Comparison of ENCODE assay signal across 18 cellular contexts in the genomic region with DNA sequence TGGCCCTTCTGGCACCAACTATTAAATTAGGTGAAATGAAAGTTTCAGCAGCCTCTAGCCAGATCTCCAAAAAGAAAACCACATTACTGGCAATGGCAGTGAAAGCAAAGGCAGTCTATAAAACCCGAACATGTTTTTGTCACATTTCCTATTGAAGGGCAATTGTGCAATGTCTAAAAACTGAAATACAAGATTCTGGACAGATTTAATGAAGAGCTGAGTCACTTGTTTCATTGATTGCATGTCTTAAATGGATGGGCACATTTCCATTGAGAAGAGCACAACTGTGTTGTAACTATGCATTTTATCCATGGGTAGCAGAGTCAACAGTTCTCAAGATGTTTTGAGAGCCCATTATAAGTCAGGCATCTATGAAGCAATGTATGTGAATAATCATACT.
DNase-seq lines count a peak whose midpoint lies in the region; ATAC-seq and TF ChIP-seq lines count a peak whose summit lies in the region.
"Had no signal": no experiment of that assay in that cellular context is flagged by ENCODE, and none has a peak within 500 bp of the region (broad histone marks: within the 10 kb centered on the region; RNA-seq: fewer than 3 reads in every experiment).

No MANE protein-coding gene starts in this region.

- no peak for ATAC-seq in GM19397 (IDR thresholded peaks at IDR 0.05; ENCODE audit: unreplicated experiment)
- ATAC-seq: activated CD8-positive, alpha-beta T cell treated with anti-CD3 and anti-CD28 coated beads, Interleukin-2, amount 10 ng/mL, durations not matched to agents 7 days and 5 days; left lobe of liver had no signal

- H3K9me3 ChIP-seq in esophagus squamous epithelium, result peaks cover 0 to 11% (median 8%) of the 10 kb centered on the region in 3 donors
- H3K9me3 ChIP-seq in prostate gland, result no peaks in the 10 kb centered on the region
- H3K9me3 ChIP-seq: psoas muscle, SK-N-SH had no signal

- TF ChIP-seq CTCF in esophagus squamous epithelium (IDR thresholded peaks at IDR 0.05), result no peak
- no peak for TF ChIP-seq CTCF in prostate gland (IDR thresholded peaks at IDR 0.05)

- DNase-seq in AG20443 (ENCODE audit: low spot score) (peak; percentile 56), MV-4-11 (lab: John Stamatoyannopoulos, UW) (peak; percentile 96), esophagus squamous epithelium (lab: John Stamatoyannopoulos, UW) (no peak), prostate gland (ENCODE audit: low spot score) (peak; percentile 8), COLO829 (ENCODE audit: low spot score) (no peak), HuH-7.5 (ENCODE audit: low spot score) (no peak)
- DNase-seq in stimulated activated CD4-positive, alpha-beta T cell treated with anti-CD3 and anti-CD28 coated beads, Interleukin-4, amount 100 ng/mL, for 4 hours, result no peak
- DNase-seq: activated CD8-positive, alpha-beta T cell treated with anti-CD3 and anti-CD28 coated beads, Interleukin-2, amount 10 ng/mL, durations not matched to agents 7 days and 5 days; naive B cell; NCI-H1092; NCI-H2171 treated with DMSO at 0.1 percent for 48 hours; psoas muscle; SK-N-SH; stimulated activated CD4-positive, alpha-beta T cell treated with anti-CD3 and anti-CD28 coated beads, Interleukin-4, amount 100 ng/mL, for 1 hour had no signal

- intact Hi-C loops in esophagus squamous epithelium (cut with DNase I), result no loop called here
- intact Hi-C loops in prostate gland (cut with DNase I), result loop anchor here (10.0 kb wide), 1 partner anchor 91 kb away; no protein-coding TSS in a partner anchor

- WGBS in esophagus squamous epithelium, 2 donors, result 11 to 36% methylated on average over 1 of the region's 1 CpG
- WGBS in prostate gland, result 20% methylated on average over 1 of the region's 1 CpG

- no peaks in the 10 kb centered on the region for H3K36me3 ChIP-seq in esophagus squamous epithelium
- no peaks in the 10 kb centered on the region for H3K36me3 ChIP-seq in prostate gland

- no peak for TF ChIP-seq POLR2A in esophagus squamous epithelium (IDR thresholded peaks at IDR 0.05)
- no peak for TF ChIP-seq POLR2A in prostate gland (IDR thresholded peaks at IDR 0.05)

- H3K4me1 ChIP-seq in esophagus squamous epithelium (peaks cover 0 to 26% (median 22%) of the 10 kb centered on the region in 3 donors), prostate gland (replicated peaks) (no peaks in the 10 kb centered on the region)
- H3K4me1 ChIP-seq: psoas muscle had no signal

- peak overlapping the region in 3 of 4 donors; percentile 14 to 58 (median 16) for H3K27ac ChIP-seq in esophagus squamous epithelium
- no peak overlapping the region for H3K27ac ChIP-seq in prostate gland
- H3K27ac ChIP-seq: C4-2B, psoas muscle had no signal

- no peak overlapping the region for H3K4me3 ChIP-seq in esophagus squamous epithelium
- no peak overlapping the region for H3K4me3 ChIP-seq in prostate gland
- H3K4me3 ChIP-seq: coronary artery, psoas muscle had no signal

- H3K27me3 ChIP-seq in esophagus squamous epithelium (no peaks in the 10 kb centered on the region), prostate gland (replicated peaks; ENCODE audit: insufficient read depth) (no peaks in the 10 kb centered on the region)

Comparison
In these comparisons a context has a peak if more than half of its experiments do, and no peak if none do; other contexts are left out.
1. DNase-seq: peak in AG20443 (single experiment), MV-4-11 (single experiment) and prostate gland (single experiment); none in esophagus squamous epithelium (single experiment), COLO829 (single experiment), HuH-7.5 (single experiment) and stimulated activated CD4-positive, alpha-beta T cell treated with anti-CD3 and anti-CD28 coated beads, Interleukin-4, amount 100 ng/mL, for 4 hours (0 of 2).
2. H3K27ac ChIP-seq: peak in esophagus squamous epithelium (3 of 4); none in prostate gland (0 of 2).